Comparison of ENCODE assay signal across 11 cellular contexts in genomic region chr5:54524704-54525103, GRCh38. TPM values are rescaled to one million over a fixed set of nuclear protein-coding genes. Genes with fewer than 3 reads are reported as not detected.
DNase-seq lines count a peak whose midpoint lies in the region; ATAC-seq and TF ChIP-seq lines count a peak whose summit lies in the region.
"Had no signal": no experiment of that assay in that cellular context is flagged by ENCODE, and none has a peak within 500 bp of the region (broad histone marks: within the 10 kb centered on the region; RNA-seq: fewer than 3 reads in every experiment).

No MANE protein-coding gene starts in this region.

- H3K27me3 Mint-ChIP-seq in Calu3 (ENCODE audit: unreplicated experiment), result no peaks in the 10 kb centered on the region
- H3K27me3 Mint-ChIP-seq in brain, result no peaks in the 10 kb centered on the region
- H3K27me3 Mint-ChIP-seq in immature natural killer cell (ENCODE audit: low read depth in 3 of 3), result peaks cover 0 to under 1% (median 0%) of the 10 kb centered on the region in 3 donors
- H3K27me3 Mint-ChIP-seq in GM23338 (ENCODE audit: insufficient read depth, low read depth, poor library complexity), result peaks cover under 1% of the 10 kb centered on the region
- H3K27me3 Mint-ChIP-seq: stimulated activated naive CD8-positive, alpha-beta T cell treated with anti-CD3 and anti-CD28 coated beads, Interleukin-15, amount 100 ng/mL, for 72 hours had no signal

- peak overlapping the region; percentile 62 for H3K4me2 ChIP-seq in skeletal muscle satellite cell (ENCODE audit: low read length)
- no peak overlapping the region for H3K4me2 ChIP-seq in GM23338

- H3K9ac ChIP-seq in skeletal muscle satellite cell (ENCODE audit: low read depth, low read length), result no peak overlapping the region

- CTCF ChIA-PET in Calu3 (lab: Charles Lee), result interaction anchor here (0.7 to 1.1 kb wide), 5 partner anchors 57 to 635 kb away, joined by 3 to 6 read pairs (median 3); partner anchors contain the start of gene GPX8

- no peak overlapping the region for H3K4me3 ChIP-seq in skeletal muscle satellite cell (ENCODE audit: low read length)
- no peak overlapping the region for H3K4me3 ChIP-seq in GM23338

- no TSS peak for BruUV-seq in Calu3 (replicated peaks; lab: Mats Ljungman, UMichigan)

- H3F3A ChIP-seq in GM23338 (replicated peaks; ENCODE audit: low read depth), result no peaks in the 10 kb centered on the region

- H4K20me1 ChIP-seq in GM23338 (replicated peaks; ENCODE audit: insufficient read depth), result peaks cover 3% of the 10 kb centered on the region; the same call in 1 of the 2 replicates

- DNase-seq in Calu3 (no peak), immature natural killer cell (no peak), NCI-H1048 (lab: John Stamatoyannopoulos, UW) (no peak), NK-92 (lab: John Stamatoyannopoulos, UW; ENCODE audit: unreplicated experiment) (no peak), GM23338 (ENCODE audit: low spot score) (no peak), putamen (ENCODE audit: low spot score) (no peak)
- DNase-seq: NCI-H1930; OCI-M1; stimulated activated naive CD8-positive, alpha-beta T cell treated with anti-CD3 and anti-CD28 coated beads, Interleukin-15, amount 100 ng/mL, for 72 hours had no signal

- peaks cover 98% of the 10 kb centered on the region for H3K79me2 ChIP-seq in GM23338 (replicated peaks; ENCODE audit: insufficient read depth)

- H3K4me1 Mint-ChIP-seq in Calu3 (ENCODE audit: low read depth, unreplicated experiment) (peaks cover 22% of the 10 kb centered on the region), brain (no peaks in the 10 kb centered on the region), immature natural killer cell (peaks cover 0 to 17% of the 10 kb centered on the region in 2 donors), GM23338 (peaks cover 29% of the 10 kb centered on the region)

- H3K27me3 ChIP-seq in skeletal muscle satellite cell (ENCODE audit: control insufficient read depth, insufficient read depth, low read length) (no peaks in the 10 kb centered on the region), GM23338 (ENCODE audit: insufficient read depth) (peaks cover 1% of the 10 kb centered on the region; the same call in 1 of the 2 replicates)

- ATAC-seq in GM23338, result no peak
- ATAC-seq: stimulated activated naive CD8-positive, alpha-beta T cell treated with anti-CD3 and anti-CD28 coated beads, Interleukin-15, amount 100 ng/mL, for 72 hours had no signal

- H3K9me2 ChIP-seq in GM23338 (ENCODE audit: insufficient read depth), result no peaks in the 10 kb centered on the region

- no peak for TF ChIP-seq CTCF in Calu3 (IDR thresholded peaks at IDR 0.05; ENCODE audit: unreplicated experiment)
- TF ChIP-seq CTCF in brain (conservative IDR thresholded peaks at IDR 0.05), result no peak
- TF ChIP-seq CTCF in GM23338 (conservative IDR thresholded peaks at IDR 0.05; ENCODE audit: low read depth in 2 of 2), result no peak

- intact Hi-C loops in Calu3 (cut with micrococcal nuclease; ENCODE audit: unreplicated experiment), result loop anchor here (10.0 kb wide), 1 partner anchor 120 kb away; no protein-coding TSS in a partner anchor

- H3K27ac Mint-ChIP-seq in Calu3 (ENCODE audit: unreplicated experiment) (peak overlapping the region; percentile 67), brain (peak overlapping the region in 2 of 5 experiments; percentile 35 to 74), immature natural killer cell (peak overlapping the region; percentile 72 to 90 (median 85)), GM23338 (no peak overlapping the region)
- H3K27ac Mint-ChIP-seq: stimulated activated naive CD8-positive, alpha-beta T cell treated with anti-CD3 and anti-CD28 coated beads, Interleukin-15, amount 100 ng/mL, for 72 hours had no signal

- H3K36me3 Mint-ChIP-seq in Calu3 (ENCODE audit: insufficient read depth, unreplicated experiment) (peaks cover 16% of the 10 kb centered on the region), brain (peaks cover 41% of the 10 kb centered on the region), immature natural killer cell (peaks cover 0 to under 1% (median 0%) of the 10 kb centered on the region in 3 donors), GM23338 (ENCODE audit: low read depth) (peaks cover 3% of the 10 kb centered on the region)

- H3K27ac ChIP-seq in GM23338 (ENCODE audit: low read depth), result no peak overlapping the region

- H3K36me3 ChIP-seq in skeletal muscle satellite cell (ENCODE audit: insufficient read depth, low read length), result no peaks in the 10 kb centered on the region
- no peaks in the 10 kb centered on the region for H3K36me3 ChIP-seq in GM23338 (ENCODE audit: insufficient read depth)

- no peak overlapping the region for H2AFZ ChIP-seq in GM23338

- no peak overlapping the region for H3K4me3 Mint-ChIP-seq in Calu3 (ENCODE audit: low read depth, unreplicated experiment)
- peak overlapping the region in 3 of 5 experiments; percentile 35 to 88 (median 78) for H3K4me3 Mint-ChIP-seq in brain
- peak overlapping the region in 4 of 5 donors; percentile 93 to 99 (median 94) for H3K4me3 Mint-ChIP-seq in immature natural killer cell
- no peak overlapping the region for H3K4me3 Mint-ChIP-seq in GM23338
- H3K4me3 Mint-ChIP-seq: stimulated activated naive CD8-positive, alpha-beta T cell treated with anti-CD3 and anti-CD28 coated beads, Interleukin-15, amount 100 ng/mL, for 72 hours had no signal

- no peaks in the 10 kb centered on the region for H3K9me3 Mint-ChIP-seq in Calu3 (ENCODE audit: low read depth, unreplicated experiment)
- no peaks in the 10 kb centered on the region for H3K9me3 Mint-ChIP-seq in brain
- H3K9me3 Mint-ChIP-seq in immature natural killer cell, result no peaks in the 10 kb centered on the region
- no peaks in the 10 kb centered on the region for H3K9me3 Mint-ChIP-seq in GM23338
- H3K9me3 Mint-ChIP-seq: stimulated activated naive CD8-positive, alpha-beta T cell treated with anti-CD3 and anti-CD28 coated beads, Interleukin-15, amount 100 ng/mL, for 72 hours had no signal

- H3K9me3 ChIP-seq in skeletal muscle satellite cell (replicated peaks; ENCODE audit: low read length), result no peaks in the 10 kb centered on the region

- peaks cover 33% of the 10 kb centered on the region for H3K4me1 ChIP-seq in skeletal muscle satellite cell (ENCODE audit: control insufficient read depth, insufficient read depth, low read length)
- H3K4me1 ChIP-seq in GM23338 (ENCODE audit: insufficient read depth), result peaks cover 10% of the 10 kb centered on the region; the same call in 1 of the 2 replicates

TF ChIP-seq in GM23338, 12 proteins besides CTCF, POLR2A, EP300 and RAD21:
- TF ChIP-seq POLR2AphosphoS5 (IDR thresholded peaks at IDR 0.05; ENCODE audit: low read depth) (no peak), ZNF114 (CRISPR knock-in tag; IDR thresholded peaks at IDR 0.05) (no peak), NANOG (IDR thresholded peaks at IDR 0.05; ENCODE audit: borderline replicate concordance) (no peak), EZH2 (IDR thresholded peaks at IDR 0.05; ENCODE audit: low read depth, unreplicated experiment) (no peak), CREB1 (CRISPR knock-in tag; IDR thresholded peaks at IDR 0.05; ENCODE audit: low read depth) (no peak), REST (IDR thresholded peaks at IDR 0.05; ENCODE audit: unreplicated experiment) (no peak), EZH2phosphoT487 (IDR thresholded peaks at IDR 0.05; ENCODE audit: unreplicated experiment) (no peak), STAT1 (IDR thresholded peaks at IDR 0.05; ENCODE audit: unreplicated experiment) (no peak), JUNB (IDR thresholded peaks at IDR 0.05; ENCODE audit: unreplicated experiment) (no peak)

RNA-seq across cellular contexts. Expression of gene SNX18, which starts 7.1 kb away (rescaled TPM):
- 22.8 and 26.2 TPM in 2 replicates for total RNA-seq in Calu3 (2022)
- 4.9 TPM for polyA plus RNA-seq in brain (ENCODE audit: insufficient read depth, low read depth, low replicate concordance)
- 10 to 100 TPM in 1 of 3 donors, 1 to 10 TPM in 2; 1.5 to 10.2 (median 6.0) TPM for polyA plus RNA-seq in immature natural killer cell
- 18.3 and 25.1 TPM in 2 replicates for total RNA-seq in skeletal muscle satellite cell (2012; rRNA removed)
- total RNA-seq in GM23338 (2014; rRNA removed; shearing (Covaris generic)), result 23.7 and 33.0 TPM in 2 replicates
- polyA plus RNA-seq in GM23338 (2016; fragmentation: Nextera tagmentation; extraction: Ambion mirVana), result 4.7 and 5.3 TPM in 2 replicates

Comparison
In these comparisons a context has a peak if more than half of its experiments do, and no peak if none do; other contexts are left out.
1. H3K4me3 Mint-ChIP-seq: peak in brain (3 of 5) and immature natural killer cell (4 of 5); none in Calu3 (single experiment) and GM23338 (single experiment).